In genomic region chr21:45856422-45856821, GRCh38 we compare ENCODE assay signal across 23 cellular contexts.
"Had no signal": no experiment of that assay in that cellular context is flagged by ENCODE, and none has a peak within 500 bp of the region (broad histone marks: within the 10 kb centered on the region; RNA-seq: fewer than 3 reads in every experiment).

No MANE protein-coding gene starts in this region.

- H3K9me3 ChIP-seq: breast epithelium, gastrocnemius medialis, lower lobe of right lung, right atrium auricular region, thoracic aorta, upper lobe of left lung had no signal

- H3K4me1 Mint-ChIP-seq: central memory CD8-positive, alpha-beta T cell had no signal

- H3K27ac ChIP-seq: breast epithelium, gastrocnemius medialis, lower lobe of right lung, neural progenitor cell, parathyroid adenoma, right atrium auricular region, thoracic aorta, upper lobe of left lung, VCaP had no signal

- H3K27me3 ChIP-seq: neural progenitor cell, right atrium auricular region, upper lobe of left lung had no signal

- H3K79me2 ChIP-seq: parathyroid adenoma had no signal

- H3K4me3 ChIP-seq: breast epithelium, gastrocnemius medialis, lower lobe of right lung, neural progenitor cell, right atrium auricular region, thoracic aorta, upper lobe of left lung had no signal

- H3K4me2 ChIP-seq: neural progenitor cell had no signal

- H3K9me3 Mint-ChIP-seq: activated naive CD4-positive, alpha-beta T cell treated with anti-CD3 and anti-CD28 coated beads, Interleukin-2, amount 50 U/mL, for 72 hours; central memory CD8-positive, alpha-beta T cell; natural killer cell; neural progenitor cell had no signal

- H3K27ac Mint-ChIP-seq: activated naive CD4-positive, alpha-beta T cell treated with anti-CD3 and anti-CD28 coated beads, Interleukin-2, amount 50 U/mL, for 72 hours; natural killer cell; neural progenitor cell had no signal

- H3K9ac ChIP-seq: neural progenitor cell, parathyroid adenoma had no signal

- H3K36me3 Mint-ChIP-seq: natural killer cell, neural progenitor cell had no signal

- H3K36me3 ChIP-seq: breast epithelium, gastrocnemius medialis, lower lobe of right lung, neural progenitor cell, right atrium auricular region, thoracic aorta, upper lobe of left lung had no signal

- H3K4me3 Mint-ChIP-seq: central memory CD8-positive, alpha-beta T cell; natural killer cell; neural progenitor cell had no signal

- DNase-seq: activated CD4-positive, alpha-beta T cell treated with anti-CD3 and anti-CD28 coated beads for 4 hours; activated CD4-positive, alpha-beta T cell treated with anti-CD3 and anti-CD28 coated beads, Interleukin-2, amount 50 U/mL, for 4 hours; activated naive CD4-positive, alpha-beta T cell; activated T-cell treated with anti-CD3 and anti-CD28 coated beads, Interleukin-2, amount 50 U/mL, for 48 hours; dermis blood vessel endothelial cell; effector CD8-positive, alpha-beta T cell; gastrocnemius medialis; glutamatergic neuron; lower lobe of right lung; mesenchymal stem cell; natural killer cell; occipital lobe; stimulated activated CD4-positive, alpha-beta T cell treated with anti-CD3 and anti-CD28 coated beads, Interleukin-2, amount 100 ng/mL, for 48 hours; stimulated activated naive CD4-positive, alpha-beta T cell treated with Interleukin-2 at 50 U/mL for 16 hours had no signal

- H2AFZ ChIP-seq: neural progenitor cell, parathyroid adenoma had no signal

- ATAC-seq: activated naive CD4-positive, alpha-beta T cell treated with anti-CD3 and anti-CD28 coated beads, Interleukin-2, amount 50 U/mL, for 72 hours; gastrocnemius medialis; lower lobe of right lung; natural killer cell had no signal

- H3K4me1 ChIP-seq: breast epithelium, gastrocnemius medialis, lower lobe of right lung, parathyroid adenoma, right atrium auricular region, upper lobe of left lung had no signal
